In the genomic region with DNA sequence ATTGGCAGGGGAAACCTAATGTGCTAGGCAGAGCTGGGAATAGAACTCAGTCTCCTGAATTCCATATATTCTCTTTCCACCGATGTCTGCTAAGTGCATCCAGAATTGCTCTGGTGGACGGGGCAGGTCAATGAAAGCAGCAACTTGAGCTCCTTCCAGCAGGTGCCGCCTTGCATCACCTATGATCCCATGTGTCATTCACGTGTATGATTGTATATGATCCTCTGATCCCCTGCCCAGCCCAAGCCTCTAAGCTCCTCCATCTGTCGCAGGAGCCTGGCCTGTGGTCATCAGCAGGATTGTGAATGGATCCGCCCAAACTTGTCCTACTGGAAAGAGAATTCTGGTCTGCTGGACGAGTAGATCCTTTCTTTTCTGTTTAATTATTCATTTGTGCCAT, we compare ENCODE assay signal across 18 cellular contexts. TPM values are rescaled to one million over a fixed set of nuclear protein-coding genes. Genes with fewer than 3 reads are reported as not detected.
DNase-seq lines count a peak whose midpoint lies in the region; ATAC-seq and TF ChIP-seq lines count a peak whose summit lies in the region.
"Had no signal": no experiment of that assay in that cellular context is flagged by ENCODE, and none has a peak within 500 bp of the region (broad histone marks: within the 10 kb centered on the region; RNA-seq: fewer than 3 reads in every experiment).

No MANE protein-coding gene starts in this region.

- no peak overlapping the region for H3K27ac Mint-ChIP-seq in activated CD4-positive, alpha-beta memory T cell treated with anti-CD3 and anti-CD28 coated beads, Interleukin-2, amount 10 ng/mL, durations not matched to agents 7 days and 5 days
- H3K27ac Mint-ChIP-seq in activated CD4-positive, alpha-beta T cell treated with anti-CD3 and anti-CD28 coated beads, Interleukin-2, amount 10 ng/mL, durations not matched to agents 24 days and 14 days: no peak overlapping the region
- no peak overlapping the region for H3K27ac Mint-ChIP-seq in activated T-cell treated with anti-CD3 and anti-CD28 coated beads, Interleukin-2, amount 50 U/mL, for 24 hours
- H3K27ac Mint-ChIP-seq: activated B cell treated with CpG ODN at 0.5 μM for 24 hours, nephron had no signal

- H2AFZ ChIP-seq in PC-3 (ENCODE audit: low read length): no peak overlapping the region

- TF ChIP-seq CTCF in PC-3 (conservative IDR thresholded peaks at IDR 0.05; ENCODE audit: low read depth, low read length): peak; percentile 34; the same call in 1 of the 2 replicates

- no TSS peak for BruUV-seq in PC-3 (replicated peaks; lab: Mats Ljungman, UMichigan)

- CTCF ChIA-PET in PC-3 (lab: Charles Lee): interaction anchor here (0.5 to 0.6 kb wide), 2 partner anchors 23 to 32 kb away, joined by 3 to 22 read pairs; no protein-coding TSS in a partner anchor
- CTCF ChIA-PET in activated CD4-positive, alpha-beta memory T cell treated with anti-CD3 and anti-CD28 coated beads, Interleukin-2, amount 10 ng/mL, durations not matched to agents 7 days and 5 days (lab: Charles Lee): interaction anchor here (0.9 to 1.6 kb wide), 4 partner anchors 9 to 162 kb away, joined by 3 to 8 read pairs (median 4); no protein-coding TSS in a partner anchor

- peak; percentile 17 for DNase-seq in SIG-M5 treated with dmso at 0.1 percent for 504 hours (lab: John Stamatoyannopoulos, UW; ENCODE audit: unreplicated experiment)
- DNase-seq in SIG-M5 (lab: John Stamatoyannopoulos, UW): no peak
- peak; percentile 31 for DNase-seq in PC-3
- peak; percentile 28 for DNase-seq in myocyte (ENCODE audit: low read depth)
- no peak for DNase-seq in activated CD4-positive, alpha-beta memory T cell treated with anti-CD3 and anti-CD28 coated beads, Interleukin-2, amount 10 ng/mL, durations not matched to agents 7 days and 5 days
- no peak for DNase-seq in activated CD4-positive, alpha-beta T cell treated with anti-CD3 and anti-CD28 coated beads, Interleukin-2, amount 10 ng/mL, durations not matched to agents 24 days and 14 days
- DNase-seq in activated T-cell treated with anti-CD3 and anti-CD28 coated beads, Interleukin-2, amount 50 U/mL, for 24 hours: no peak
- DNase-seq: activated B cell treated with CpG ODN at 0.5 μM for 24 hours; activated naive CD4-positive, alpha-beta T cell; erythroblast; immature natural killer cell; mammary epithelial cell; MG63; Peyer's patch had no signal

- H3K4me3 ChIP-seq in PC-3 (ENCODE audit: low read length): no peak overlapping the region
- H3K4me3 ChIP-seq: MG63, Peyer's patch, vagina had no signal

- H3K36me3 Mint-ChIP-seq in activated CD4-positive, alpha-beta memory T cell treated with anti-CD3 and anti-CD28 coated beads, Interleukin-2, amount 10 ng/mL, durations not matched to agents 7 days and 5 days (ENCODE audit: low read depth): peaks cover 2% of the 10 kb centered on the region
- H3K36me3 Mint-ChIP-seq in activated CD4-positive, alpha-beta T cell treated with anti-CD3 and anti-CD28 coated beads, Interleukin-2, amount 10 ng/mL, durations not matched to agents 24 days and 14 days (ENCODE audit: low read depth): no peaks in the 10 kb centered on the region
- no peaks in the 10 kb centered on the region for H3K36me3 Mint-ChIP-seq in activated T-cell treated with anti-CD3 and anti-CD28 coated beads, Interleukin-2, amount 50 U/mL, for 24 hours (ENCODE audit: low read depth)

- TF ChIP-seq EP300 in Ishikawa (IDR thresholded peaks at IDR 0.05; ENCODE audit: borderline replicate concordance): no peak

- peaks cover 26% of the 10 kb centered on the region for H3K27me3 Mint-ChIP-seq in activated CD4-positive, alpha-beta memory T cell treated with anti-CD3 and anti-CD28 coated beads, Interleukin-2, amount 10 ng/mL, durations not matched to agents 7 days and 5 days
- peaks cover 34% of the 10 kb centered on the region for H3K27me3 Mint-ChIP-seq in activated CD4-positive, alpha-beta T cell treated with anti-CD3 and anti-CD28 coated beads, Interleukin-2, amount 10 ng/mL, durations not matched to agents 24 days and 14 days
- H3K27me3 Mint-ChIP-seq in activated T-cell treated with anti-CD3 and anti-CD28 coated beads, Interleukin-2, amount 50 U/mL, for 24 hours: peaks cover 34% of the 10 kb centered on the region

- peaks cover 8% of the 10 kb centered on the region for H3K27me3 ChIP-seq in PC-3 (ENCODE audit: low read length)
- H3K27me3 ChIP-seq: MG63, Peyer's patch, vagina had no signal

- H3K4me2 ChIP-seq in PC-3 (ENCODE audit: low read length): no peak overlapping the region

- no peaks in the 10 kb centered on the region for H3K79me2 ChIP-seq in PC-3 (ENCODE audit: low read length)

- intact Hi-C loops in PC-3 (cut with micrococcal nuclease): no loop called here
- intact Hi-C loops in activated CD4-positive, alpha-beta T cell treated with anti-CD3 and anti-CD28 coated beads, Interleukin-2, amount 10 ng/mL, durations not matched to agents 24 days and 14 days (cut with micrococcal nuclease): no loop called here

- H3K9me3 Mint-ChIP-seq in activated CD4-positive, alpha-beta memory T cell treated with anti-CD3 and anti-CD28 coated beads, Interleukin-2, amount 10 ng/mL, durations not matched to agents 7 days and 5 days: peaks cover 10% of the 10 kb centered on the region
- H3K9me3 Mint-ChIP-seq in activated CD4-positive, alpha-beta T cell treated with anti-CD3 and anti-CD28 coated beads, Interleukin-2, amount 10 ng/mL, durations not matched to agents 24 days and 14 days: peaks cover 4% of the 10 kb centered on the region
- peaks cover 6% of the 10 kb centered on the region for H3K9me3 Mint-ChIP-seq in activated T-cell treated with anti-CD3 and anti-CD28 coated beads, Interleukin-2, amount 50 U/mL, for 24 hours

- no peaks in the 10 kb centered on the region for H3K4me1 ChIP-seq in PC-3 (ENCODE audit: insufficient read depth, low read length)
- H3K4me1 ChIP-seq: Peyer's patch, vagina had no signal

- no peak overlapping the region for H3K27ac ChIP-seq in PC-3 (ENCODE audit: low read length)
- H3K27ac ChIP-seq: Peyer's patch, vagina had no signal

- no peaks in the 10 kb centered on the region for H3K9me3 ChIP-seq in PC-3 (ENCODE audit: low read length)
- H3K9me3 ChIP-seq: vagina had no signal

- no peaks in the 10 kb centered on the region for H3K4me1 Mint-ChIP-seq in activated CD4-positive, alpha-beta memory T cell treated with anti-CD3 and anti-CD28 coated beads, Interleukin-2, amount 10 ng/mL, durations not matched to agents 7 days and 5 days
- H3K4me1 Mint-ChIP-seq in activated CD4-positive, alpha-beta T cell treated with anti-CD3 and anti-CD28 coated beads, Interleukin-2, amount 10 ng/mL, durations not matched to agents 24 days and 14 days: no peaks in the 10 kb centered on the region
- H3K4me1 Mint-ChIP-seq in activated T-cell treated with anti-CD3 and anti-CD28 coated beads, Interleukin-2, amount 50 U/mL, for 24 hours (ENCODE audit: low read depth): no peaks in the 10 kb centered on the region
- H3K4me1 Mint-ChIP-seq: activated B cell treated with CpG ODN at 0.5 μM for 24 hours, immature natural killer cell, nephron had no signal

- peak; percentile 57 for ATAC-seq in PC-3

- POLR2A ChIA-PET in PC-3 (lab: Charles Lee; ENCODE audit: unreplicated experiment): no interaction called here
- POLR2A ChIA-PET in activated CD4-positive, alpha-beta memory T cell treated with anti-CD3 and anti-CD28 coated beads, Interleukin-2, amount 10 ng/mL, durations not matched to agents 7 days and 5 days (lab: Charles Lee): no interaction called here

- peak; percentile 30; the same call in 1 of the 2 replicates for TF ChIP-seq RAD21 in Ishikawa (IDR thresholded peaks at IDR 0.05; ENCODE audit: low read depth)

- no peaks in the 10 kb centered on the region for H3K36me3 ChIP-seq in PC-3 (ENCODE audit: low read depth, low read length)
- H3K36me3 ChIP-seq: MG63, Peyer's patch, vagina had no signal

- H3F3A ChIP-seq in PC-3 (ENCODE audit: low read length, unreplicated experiment): no peaks in the 10 kb centered on the region

- no peak overlapping the region for H3K4me3 Mint-ChIP-seq in activated CD4-positive, alpha-beta memory T cell treated with anti-CD3 and anti-CD28 coated beads, Interleukin-2, amount 10 ng/mL, durations not matched to agents 7 days and 5 days
- no peak overlapping the region for H3K4me3 Mint-ChIP-seq in activated CD4-positive, alpha-beta T cell treated with anti-CD3 and anti-CD28 coated beads, Interleukin-2, amount 10 ng/mL, durations not matched to agents 24 days and 14 days
- no peak overlapping the region for H3K4me3 Mint-ChIP-seq in activated T-cell treated with anti-CD3 and anti-CD28 coated beads, Interleukin-2, amount 50 U/mL, for 24 hours
- H3K4me3 Mint-ChIP-seq: activated B cell treated with CpG ODN at 0.5 μM for 24 hours, immature natural killer cell, nephron had no signal

- H3K9me2 ChIP-seq in PC-3 (replicated peaks; ENCODE audit: low read length): no peaks in the 10 kb centered on the region

- H3K9ac ChIP-seq in PC-3 (ENCODE audit: low read length): no peak overlapping the region

- H4K20me1 ChIP-seq in PC-3 (ENCODE audit: low read length): no peaks in the 10 kb centered on the region

TF ChIP-seq in Ishikawa, 13 proteins besides CTCF, POLR2A, EP300 and RAD21 (continues in another document):
- TF ChIP-seq, protein P1, sequence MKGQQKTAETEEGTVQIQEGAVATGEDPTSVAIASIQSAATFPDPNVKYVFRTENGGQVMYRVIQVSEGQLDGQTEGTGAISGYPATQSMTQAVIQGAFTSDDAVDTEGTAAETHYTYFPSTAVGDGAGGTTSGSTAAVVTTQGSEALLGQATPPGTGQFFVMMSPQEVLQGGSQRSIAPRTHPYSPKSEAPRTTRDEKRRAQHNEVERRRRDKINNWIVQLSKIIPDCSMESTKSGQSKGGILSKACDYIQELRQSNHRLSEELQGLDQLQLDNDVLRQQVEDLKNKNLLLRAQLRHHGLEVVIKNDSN (IDR thresholded peaks at IDR 0.05): no peak

RNA-seq across cellular contexts. Expression of a gene that starts 13.1 kb away (rescaled TPM):
- total RNA-seq in PC-3 (2014; rRNA removed): 0.80 TPM in 1 of 2 replicates, not detected in the other
- total RNA-seq in myocyte: 1,702 and 1,763 TPM in 2 replicates
- polyA plus RNA-seq in myocyte (2012): 719 TPM
- not detected for total RNA-seq in activated CD4-positive, alpha-beta memory T cell treated with anti-CD3 and anti-CD28 coated beads, Interleukin-2, amount 10 ng/mL, durations not matched to agents 7 days and 5 days
- not detected in 2 replicates for total RNA-seq in activated CD4-positive, alpha-beta T cell treated with anti-CD3 and anti-CD28 coated beads, Interleukin-2, amount 10 ng/mL, durations not matched to agents 24 days and 14 days
- total RNA-seq: glomerular endothelial cell, vagina had no signal
- polyA plus RNA-seq: immature natural killer cell, mammary epithelial cell had no signal

Comparison
In these comparisons a context has a peak if more than half of its experiments do, and no peak if none do; other contexts are left out.
1. DNase-seq: peak in SIG-M5 treated with dmso at 0.1 percent for 504 hours (single experiment), PC-3 (single experiment) and myocyte (single experiment); none in SIG-M5 (single experiment), activated CD4-positive, alpha-beta memory T cell treated with anti-CD3 and anti-CD28 coated beads, Interleukin-2, amount 10 ng/mL, durations not matched to agents 7 days and 5 days (single experiment), activated CD4-positive, alpha-beta T cell treated with anti-CD3 and anti-CD28 coated beads, Interleukin-2, amount 10 ng/mL, durations not matched to agents 24 days and 14 days (single experiment) and activated T-cell treated with anti-CD3 and anti-CD28 coated beads, Interleukin-2, amount 50 U/mL, for 24 hours (single experiment).
2. RNA of a gene that starts 13.1 kb away (total RNA-seq): 1,702 to 1,763 TPM in myocyte; 0.80 TPM in PC-3, not detected in activated CD4-positive, alpha-beta memory T cell treated with anti-CD3 and anti-CD28 coated beads, Interleukin-2, amount 10 ng/mL, durations not matched to agents 7 days and 5 days and not detected in activated CD4-positive, alpha-beta T cell treated with anti-CD3 and anti-CD28 coated beads, Interleukin-2, amount 10 ng/mL, durations not matched to agents 24 days and 14 days; every median in the first group is over 100 times any median in the second.